13 cellular contexts compared by ENCODE assay signal in genomic region chr19:34766386-34766785, GRCh38. TPM values are rescaled to one million over a fixed set of nuclear protein-coding genes. Genes with fewer than 3 reads are reported as not detected.
A peak's percentile ranks its signal among the peaks of the same experiment; 100 is the strongest.
DNase-seq lines count a peak whose midpoint lies in the region; ATAC-seq and TF ChIP-seq lines count a peak whose summit lies in the region.
"Had no signal": no experiment of that assay in that cellular context is flagged by ENCODE, and none has a peak within 500 bp of the region (broad histone marks: within the 10 kb centered on the region; RNA-seq: fewer than 3 reads in every experiment).

No MANE protein-coding gene starts in this region.

- no peak overlapping the region for H3K27ac Mint-ChIP-seq in endothelial cell (ENCODE audit: unreplicated experiment)
- H3K27ac Mint-ChIP-seq in neural progenitor cell = no peak overlapping the region
- H3K27ac Mint-ChIP-seq: CD4-positive, CD25-positive, alpha-beta regulatory T cell had no signal

- H3K4me2 ChIP-seq in trophoblast cell (ENCODE audit: low read length) (no peak overlapping the region), neural progenitor cell (no peak overlapping the region)
- H3K4me2 ChIP-seq: BLaER1 treated with 17β-estradiol and CSF1 and Interleukin-3, amounts not matched to agents 10 nM and 100 nM had no signal

- H2BK120ac ChIP-seq in trophoblast cell (ENCODE audit: insufficient read depth, low read length, poor library complexity) = no peak overlapping the region

- WGBS in liver = 96% methylated on average over 2 of the region's 2 CpGs
- WGBS in right lobe of liver (ENCODE audit: insufficient coverage, low coverage, low lambda C conversion rate, missing lambda C conversion rate) = 90% methylated on average over 2 of the region's 2 CpGs
- WGBS in trophoblast cell (ENCODE audit: extremely low coverage, insufficient coverage, insufficient read length) = no CpG with 5 or more reads among the region's 2 CpGs

- H4K12ac ChIP-seq in trophoblast cell (ENCODE audit: low read depth, low read length) = no peak overlapping the region

- H3K4me1 ChIP-seq in liver (ENCODE audit: control insufficient read depth in 4 of 4, insufficient read depth in 4 of 4, low read length in 3 of 4) (peaks cover 0 to under 1% (median 0%) of the 10 kb centered on the region in 4 donors), right lobe of liver (no peaks in the 10 kb centered on the region), trophoblast cell (ENCODE audit: control insufficient read depth in 1 of 2, insufficient read depth in 2 of 2, low read length in 2 of 2) (no peaks in the 10 kb centered on the region), neural progenitor cell (no peaks in the 10 kb centered on the region)
- H3K4me1 ChIP-seq: BLaER1 treated with 17β-estradiol and CSF1 and Interleukin-3, amounts not matched to agents 10 nM and 100 nM; HAP-1 had no signal

- H3K9me3 ChIP-seq in liver (ENCODE audit: control insufficient read depth in 4 of 4, low read length in 3 of 4) (peaks cover 8 to 81% (median 62%) of the 10 kb centered on the region in 4 donors), right lobe of liver (peaks cover 0 to 24% (median 11%) of the 10 kb centered on the region in 4 donors), trophoblast cell (ENCODE audit: insufficient read depth, low read depth, low read length) (peaks cover 18% of the 10 kb centered on the region), neural progenitor cell (ENCODE audit: low read depth) (peaks cover 12% of the 10 kb centered on the region)

- H3K4ac ChIP-seq in trophoblast cell (ENCODE audit: low read depth, low read length) = no peak overlapping the region

- H2AFZ ChIP-seq in trophoblast cell (ENCODE audit: insufficient read depth, low read length, poor library complexity) = no peak overlapping the region
- no peak overlapping the region for H2AFZ ChIP-seq in neural progenitor cell (replicated peaks)

- no peaks in the 10 kb centered on the region for H3K79me2 ChIP-seq in trophoblast cell (ENCODE audit: control insufficient read depth, insufficient read depth, low read length, poor library complexity)
- no peaks in the 10 kb centered on the region for H3K79me2 ChIP-seq in neural progenitor cell (ENCODE audit: low read depth)

- ATAC-seq in right lobe of liver (no peak), omental fat pad (ENCODE audit: low FRiP score) (no peak)

- H3K27me3 Mint-ChIP-seq in endothelial cell (ENCODE audit: unreplicated experiment) = peaks cover 3% of the 10 kb centered on the region
- H3K27me3 Mint-ChIP-seq in neural progenitor cell (ENCODE audit: insufficient read depth, low read depth) = no peaks in the 10 kb centered on the region
- H3K27me3 Mint-ChIP-seq: CD4-positive, CD25-positive, alpha-beta regulatory T cell had no signal

- H4K8ac ChIP-seq in trophoblast cell (ENCODE audit: low read depth, low read length) = no peak overlapping the region

- TF ChIP-seq CTCF in liver (IDR thresholded peaks at IDR 0.05; ENCODE audit: low read depth, low read length, missing input control) = no peak
- no peak for TF ChIP-seq CTCF in right lobe of liver (IDR thresholded peaks at IDR 0.05)
- no peak for TF ChIP-seq CTCF in endothelial cell (IDR thresholded peaks at IDR 0.05; ENCODE audit: unreplicated experiment)
- TF ChIP-seq CTCF in omental fat pad (IDR thresholded peaks at IDR 0.05) = no peak
- TF ChIP-seq CTCF in neural progenitor cell (IDR thresholded peaks at IDR 0.05) = no peak

- H2BK5ac ChIP-seq in trophoblast cell (ENCODE audit: low read depth, low read length, poor library complexity) = no peak overlapping the region

- H3K36me3 Mint-ChIP-seq in endothelial cell (ENCODE audit: low read depth, unreplicated experiment) = peaks cover 91% of the 10 kb centered on the region
- peaks cover 74% of the 10 kb centered on the region for H3K36me3 Mint-ChIP-seq in neural progenitor cell

- H3K79me1 ChIP-seq in trophoblast cell (ENCODE audit: low read length) = no peaks in the 10 kb centered on the region

- H3K9me3 Mint-ChIP-seq in endothelial cell (ENCODE audit: unreplicated experiment) = peaks cover 6% of the 10 kb centered on the region
- peaks cover 32% of the 10 kb centered on the region for H3K9me3 Mint-ChIP-seq in neural progenitor cell

- peak overlapping the region in 2 of 3 donors; percentile 45 to 53 for H3K4me3 ChIP-seq in liver (ENCODE audit: low read depth in 1 of 3, low read length in 3 of 3)
- H3K4me3 ChIP-seq in right lobe of liver = no peak overlapping the region
- H3K4me3 ChIP-seq in trophoblast cell (ENCODE audit: low read depth, low read length) = no peak overlapping the region
- H3K4me3 ChIP-seq in neural progenitor cell = no peak overlapping the region
- H3K4me3 ChIP-seq: HAP-1 had no signal

- DNase-seq in right lobe of liver = no peak
- DNase-seq in RKO (ENCODE audit: low spot score) = peak; percentile 10
- no peak for DNase-seq in endothelial cell (ENCODE audit: low spot score)
- peak; percentile 54 to 57 for DNase-seq in trophoblast cell
- DNase-seq in omental fat pad (ENCODE audit: low spot score) = no peak
- DNase-seq in NCI-H526 treated with DMSO at 0.1 percent for 48 hours (lab: John Stamatoyannopoulos, UW) = no peak
- DNase-seq in neural progenitor cell (ENCODE audit: low spot score) = no peak
- DNase-seq: CD4-positive, CD25-positive, alpha-beta regulatory T cell; DMS53 had no signal

- intact Hi-C loops in right lobe of liver (cut with DNase I) = no loop called here

- no peaks in the 10 kb centered on the region for H4K20me1 ChIP-seq in neural progenitor cell (ENCODE audit: low read depth)
- H4K20me1 ChIP-seq: BLaER1 treated with 17β-estradiol and CSF1 and Interleukin-3, amounts not matched to agents 10 nM and 100 nM had no signal

- H2BK12ac ChIP-seq in trophoblast cell (ENCODE audit: low read length) = no peak overlapping the region

- no peaks in the 10 kb centered on the region for H3F3A ChIP-seq in neural progenitor cell (ENCODE audit: low read depth)

- H4K91ac ChIP-seq in trophoblast cell (ENCODE audit: low read depth, low read length) = no peak overlapping the region

- H3K23ac ChIP-seq in trophoblast cell (ENCODE audit: low read length) = no peak overlapping the region

- peak overlapping the region; percentile 24 for H3K4me3 Mint-ChIP-seq in endothelial cell (ENCODE audit: unreplicated experiment)
- H3K4me3 Mint-ChIP-seq in neural progenitor cell = no peak overlapping the region

- no peak for TF ChIP-seq RAD21 in liver (IDR thresholded peaks at IDR 0.05)

- H3K18ac ChIP-seq in trophoblast cell (ENCODE audit: low read length) = no peak overlapping the region

- no peak overlapping the region for H3K27ac ChIP-seq in liver (ENCODE audit: low read depth in 1 of 2, low read length in 2 of 2)
- H3K27ac ChIP-seq in right lobe of liver = no peak overlapping the region
- H3K27ac ChIP-seq in trophoblast cell (ENCODE audit: low read depth, low read length) = no peak overlapping the region
- no peak overlapping the region for H3K27ac ChIP-seq in neural progenitor cell
- H3K27ac ChIP-seq: 22Rv1; BLaER1 treated with 17β-estradiol and CSF1 and Interleukin-3, amounts not matched to agents 10 nM and 100 nM had no signal

- no peak overlapping the region for H3K9ac ChIP-seq in liver (ENCODE audit: low read depth in 1 of 2, low read length in 2 of 2)
- H3K9ac ChIP-seq in trophoblast cell (ENCODE audit: low read length) = no peak overlapping the region
- no peak overlapping the region for H3K9ac ChIP-seq in neural progenitor cell
- H3K9ac ChIP-seq: BLaER1 treated with 17β-estradiol and CSF1 and Interleukin-3, amounts not matched to agents 10 nM and 100 nM had no signal

- H3K27me3 ChIP-seq in liver (ENCODE audit: control insufficient read depth in 4 of 4, insufficient read depth in 4 of 4, low read length in 3 of 4) (no peaks in the 10 kb centered on the region), right lobe of liver (no peaks in the 10 kb centered on the region), trophoblast cell (ENCODE audit: insufficient read depth, low read length) (no peaks in the 10 kb centered on the region), neural progenitor cell (no peaks in the 10 kb centered on the region)
- H3K27me3 ChIP-seq: BLaER1 treated with 17β-estradiol and CSF1 and Interleukin-3, amounts not matched to agents 10 nM and 100 nM had no signal

- H2AK5ac ChIP-seq in trophoblast cell (ENCODE audit: low read length) = no peak overlapping the region

- H3K36me3 ChIP-seq in liver (ENCODE audit: control insufficient read depth in 4 of 4, insufficient read depth in 3 of 4, low read depth in 1 of 4, low read length in 3 of 4) (peaks cover 12 to 74% (median 70%) of the 10 kb centered on the region in 4 donors), right lobe of liver (peaks cover 0 to 34% (median 23%) of the 10 kb centered on the region in 4 donors), trophoblast cell (ENCODE audit: control insufficient read depth in 1 of 2, insufficient read depth in 2 of 2, low read length in 2 of 2) (peaks cover 14 to 31% of the 10 kb centered on the region in 2 experiments), neural progenitor cell (peaks cover 29% of the 10 kb centered on the region)
- H3K36me3 ChIP-seq: HAP-1 had no signal

- H3K14ac ChIP-seq in trophoblast cell (ENCODE audit: low read length) = no peak overlapping the region

- no peaks in the 10 kb centered on the region for H3K4me1 Mint-ChIP-seq in endothelial cell (ENCODE audit: unreplicated experiment)
- H3K4me1 Mint-ChIP-seq in neural progenitor cell = peaks cover 2% of the 10 kb centered on the region

- no peak for TF ChIP-seq POLR2A in right lobe of liver (IDR thresholded peaks at IDR 0.05)

TF ChIP-seq in liver, 16 proteins besides CTCF, POLR2A, EP300 and RAD21 (continues in another document):
- TF ChIP-seq HNF4G (IDR thresholded peaks at IDR 0.05) (no peak), NR2F2 (IDR thresholded peaks at IDR 0.05) (no peak)

RNA-seq across cellular contexts. Expression of gene ZNF599, which starts 6.6 kb away (rescaled TPM):
- total RNA-seq in liver (1 to 10 TPM; 2.1 to 2.6 TPM), right lobe of liver (1 to 10 TPM; 1.5 to 4.6 (median 2.3) TPM), endothelial cell (ENCODE audit: unreplicated experiment) (7.8 TPM), omental fat pad (1 to 10 TPM; 3.5 to 9.9 (median 4.6) TPM), neural progenitor cell (ENCODE audit: low replicate concordance) (7.6 and 12.7 TPM in 2 replicates)
- polyA plus RNA-seq in liver = 1 to 10 TPM; 1.5 to 2.1 TPM
- 3.0 and 3.2 TPM in 2 replicates for polyA plus RNA-seq in trophoblast cell (2013)

RNA-seq across cellular contexts. Expression of gene ZNF181, which starts 32.3 kb away (rescaled TPM):
- total RNA-seq in liver = 10 to 100 TPM in 1 of 2 donors, 1 to 10 TPM in 1; 9.6 to 15.2 TPM
- polyA plus RNA-seq in liver = 10 to 100 TPM in 1 of 2 donors, 1 to 10 TPM in 1; 8.9 to 10.4 TPM
- total RNA-seq in right lobe of liver = 10 to 100 TPM in 1 of 6 experiments, 1 to 10 TPM in 5; 5.3 to 10.1 (median 8.0) TPM
- total RNA-seq in endothelial cell (ENCODE audit: unreplicated experiment) = 12.9 TPM
- 3.0 and 4.1 TPM in 2 replicates for polyA plus RNA-seq in trophoblast cell (2013)
- total RNA-seq in omental fat pad = 10 to 100 TPM in 3 of 4 donors, 1 to 10 TPM in 1; 8.3 to 34.8 (median 17.6) TPM
- total RNA-seq in neural progenitor cell (ENCODE audit: low replicate concordance) = 20.2 and 21.7 TPM in 2 replicates

Comparison
In these comparisons a context has a peak if more than half of its experiments do, and no peak if none do; other contexts are left out.
1. H3K4me3 ChIP-seq: peak in liver (2 of 3); none in right lobe of liver (0 of 3), trophoblast cell (single experiment) and neural progenitor cell (single experiment).
2. DNase-seq: peak in RKO (single experiment) and trophoblast cell (2 of 2); none in right lobe of liver (0 of 3), endothelial cell (single experiment), omental fat pad (single experiment), NCI-H526 treated with DMSO at 0.1 percent for 48 hours (single experiment) and neural progenitor cell (single experiment).